ENCODE assay signal across 8 cellular contexts in the genomic region with DNA sequence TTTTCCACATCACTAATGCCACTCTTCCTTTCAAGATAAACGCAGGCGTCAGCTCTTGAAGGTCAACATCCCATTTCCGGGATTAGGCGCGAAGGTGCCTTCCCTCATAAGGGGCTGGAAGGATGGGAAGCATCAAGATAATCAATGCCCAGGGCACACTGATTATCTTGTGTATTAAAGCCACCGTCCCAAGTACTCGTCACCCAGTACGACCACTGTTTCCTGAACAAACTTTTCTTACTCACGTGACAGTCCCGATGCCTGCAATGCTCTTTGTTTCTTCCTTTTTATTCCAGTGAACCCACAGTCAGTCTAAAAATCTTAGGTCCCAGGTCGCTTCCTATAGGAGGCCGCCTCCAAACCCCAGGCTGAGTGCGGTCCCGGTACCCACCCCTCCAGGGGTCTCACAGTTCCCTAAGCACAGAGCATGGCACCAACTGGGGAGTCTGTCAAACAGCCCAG. TPM values are rescaled to one million over a fixed set of nuclear protein-coding genes. Genes with fewer than 3 reads are reported as not detected.
DNase-seq lines count a peak whose midpoint lies in the region; ATAC-seq, FAIRE-seq and TF ChIP-seq lines count a peak whose summit lies in the region.

No MANE protein-coding gene starts in this region.

- H3K4me1 ChIP-seq in PC-9 (replicated peaks; ENCODE audit: insufficient read depth): peaks cover 27% of the 10 kb centered on the region
- peaks cover 8% of the 10 kb centered on the region for H3K4me1 ChIP-seq in ectodermal cell (ENCODE audit: control insufficient read depth, insufficient read depth, low read length)
- H3K4me1 ChIP-seq in mucosa of descending colon (ENCODE audit: low read depth): peaks cover 25% of the 10 kb centered on the region

- TSS peak; percentile 50 for BruUV-seq in PC-9 (replicated peaks; lab: Mats Ljungman, UMichigan)

- peaks cover 29% of the 10 kb centered on the region; the same call in 1 of the 2 replicates for H3F3A ChIP-seq in PC-9 (ENCODE audit: insufficient read depth, low read depth)

- no peak; the same call in 1 of the 2 replicates for TF ChIP-seq POLR2A in GM12891 (IDR thresholded peaks at IDR 0.05; ENCODE audit: low read depth, low read length)

- H3K4me3 ChIP-seq in AG04449 (ENCODE audit: low read depth, low read length) (peak overlapping the region; percentile 82), PC-9 (peak overlapping the region; percentile 89), ectodermal cell (ENCODE audit: insufficient read depth, low read depth, low read length) (peak overlapping the region; percentile 81), mucosa of descending colon (peak overlapping the region; percentile 81)

- intact Hi-C loops in PC-9 (cut with micrococcal nuclease; ENCODE audit: unreplicated experiment) (loop anchor here (5.0 kb wide), 3 partner anchors 663 to 1763 kb away; partner anchors contain the start of genes CDV3 and NPHP3), mucosa of descending colon (cut with DNase I, micrococcal nuclease) (no loop called here)

- 8 to 13% methylated on average over 14 of the region's 14 CpGs for WGBS in ectodermal cell, 2 experiments

- no peaks in the 10 kb centered on the region for H4K20me1 ChIP-seq in PC-9 (ENCODE audit: insufficient read depth)

- DNase-seq in AG04449 (ENCODE audit: low read depth, low spot score): no peak
- DNase-seq in GM12891 (ENCODE audit: insufficient read length, low spot score): no peak
- no peak for DNase-seq in PC-9
- DNase-seq in mucosa of descending colon: peak in 2 of 3 donors; percentile 42 to 56
- DNase-seq in hepatic stellate cell (ENCODE audit: low spot score): no peak

- peak overlapping the region; percentile 90 for H2AFZ ChIP-seq in PC-9

- H3K9me2 ChIP-seq in PC-9 (ENCODE audit: insufficient read depth): no peaks in the 10 kb centered on the region

- ATAC-seq in HG02970 (IDR thresholded peaks at IDR 0.05; ENCODE audit: low FRiP score, unreplicated experiment) (peak; percentile 7), mucosa of descending colon (peak; percentile 1), GM21447 (IDR thresholded peaks at IDR 0.05; ENCODE audit: unreplicated experiment) (no peak)

- no peak for TF ChIP-seq CTCF in AG04449 (IDR thresholded peaks at IDR 0.05; ENCODE audit: insufficient read depth, low read length, missing control alignments)
- no peak for TF ChIP-seq CTCF in PC-9 (conservative IDR thresholded peaks at IDR 0.05)
- no peak for TF ChIP-seq CTCF in mucosa of descending colon (IDR thresholded peaks at IDR 0.05)

- CTCF ChIA-PET in AG04449 (lab: Yijun Ruan, JAX) (interaction anchor here (1.0 to 18.1 kb wide), 8 partner anchors 10 to 276 kb away, joined by 3 to 690 read pairs (median 21); no protein-coding TSS in a partner anchor), PC-9 (lab: Charles Lee) (interaction anchor here (0.6 to 0.7 kb wide), 2 partner anchors 180 to 213 kb away, joined by 3 to 4 read pairs; no protein-coding TSS in a partner anchor)

- H3K27me3 ChIP-seq in PC-9 (ENCODE audit: insufficient read depth, low read depth) (no peaks in the 10 kb centered on the region), ectodermal cell (ENCODE audit: control insufficient read depth, insufficient read depth, low read length, poor library complexity, severe bottlenecking) (no peaks in the 10 kb centered on the region)

- H3K79me2 ChIP-seq in PC-9 (ENCODE audit: low read depth): peaks cover 64% of the 10 kb centered on the region

- H3K4me2 ChIP-seq in PC-9: peak overlapping the region; percentile 78

- H3K36me3 ChIP-seq in PC-9 (ENCODE audit: low read depth): peaks cover 27% of the 10 kb centered on the region
- H3K36me3 ChIP-seq in ectodermal cell (ENCODE audit: control insufficient read depth, insufficient read depth, low read length): peaks cover 23% of the 10 kb centered on the region
- H3K36me3 ChIP-seq in mucosa of descending colon (ENCODE audit: low read depth): peaks cover 4% of the 10 kb centered on the region

- H3K9me3 ChIP-seq in PC-9 (ENCODE audit: insufficient read depth, low read depth) (no peaks in the 10 kb centered on the region), ectodermal cell (ENCODE audit: control insufficient read depth, low read length) (no peaks in the 10 kb centered on the region), mucosa of descending colon (no peaks in the 10 kb centered on the region)

- peak overlapping the region; percentile 73 for H3K27ac ChIP-seq in PC-9
- peak overlapping the region; percentile 41 for H3K27ac ChIP-seq in ectodermal cell (ENCODE audit: insufficient read depth, low read depth, low read length, poor library complexity, severe bottlenecking)

- peak; percentile 28 for FAIRE-seq in GM12891 (lab: Jason Lieb, UNC)

- POLR2A ChIA-PET in AG04449 (lab: Yijun Ruan, JAX): interaction anchor here (0.6 to 2.4 kb wide), 12 partner anchors 21 to 235 kb away, joined by 3 to 24 read pairs (median 3); partner anchors contain the start of genes AMOTL2 and RYK
- POLR2A ChIA-PET in PC-9 (lab: Charles Lee; ENCODE audit: unreplicated experiment): interaction anchor here (0.6 to 1.6 kb wide), 5 partner anchors 25 to 439 kb away, joined by 3 to 7 read pairs (median 4); partner anchors contain the start of gene AMOTL2

TF ChIP-seq in GM12891, 5 proteins besides CTCF, POLR2A, EP300 and RAD21:
- TF ChIP-seq POLR2AphosphoS5 (IDR thresholded peaks at IDR 0.05; ENCODE audit: low read depth, low read length) (no peak), TAF1 (IDR thresholded peaks at IDR 0.05; ENCODE audit: low read depth, low read length) (no peak; the same call in 1 of the 2 replicates), PAX5 (IDR thresholded peaks at IDR 0.05; ENCODE audit: insufficient read depth, low read length, severe bottlenecking) (no peak), POU2F2 (IDR thresholded peaks at IDR 0.05; ENCODE audit: low read depth, low read length) (no peak), SPI1 (IDR thresholded peaks at IDR 0.05; ENCODE audit: low read depth, low read length) (no peak)

RNA-seq across cellular contexts. Expression of gene ANAPC13, which starts 0.7 kb away (rescaled TPM):
- polyA plus RNA-seq in GM12891 (2012; ENCODE audit: low read depth, missing spikeins): 38.3 TPM
- 52.7 and 61.8 TPM in 2 replicates for total RNA-seq in PC-9 (2021)
- polyA plus RNA-seq in ectodermal cell (2013, experiment 1 of 4): 75.8 TPM
- polyA plus RNA-seq in ectodermal cell (2013, experiment 2 of 4): 83.0 TPM
- 61.0 TPM for polyA plus RNA-seq in ectodermal cell (2013, experiment 3 of 4)
- polyA plus RNA-seq in ectodermal cell (2013, experiment 4 of 4): 70.8 TPM
- 10 to 100 TPM; 28.9 to 44.6 (median 36.4) TPM for total RNA-seq in mucosa of descending colon

RNA-seq across cellular contexts. Expression of gene CEP63, which starts 0.8 kb away (rescaled TPM):
- 18.4 TPM for polyA plus RNA-seq in GM12891 (2012; ENCODE audit: low read depth, missing spikeins)
- total RNA-seq in PC-9 (2021) (28.5 and 31.5 TPM in 2 replicates), mucosa of descending colon (10 to 100 TPM; 19.8 to 34.2 (median 19.8) TPM)
- polyA plus RNA-seq in ectodermal cell (2013, experiment 1 of 4): 34.5 TPM
- 27.1 TPM for polyA plus RNA-seq in ectodermal cell (2013, experiment 2 of 4)
- polyA plus RNA-seq in ectodermal cell (2013, experiment 3 of 4): 25.0 TPM
- polyA plus RNA-seq in ectodermal cell (2013, experiment 4 of 4): 25.4 TPM

Comparison
In these comparisons a context has a peak if more than half of its experiments do, and no peak if none do; other contexts are left out.
1. DNase-seq: peak in mucosa of descending colon (2 of 3); none in AG04449 (single experiment), GM12891 (single experiment), PC-9 (0 of 2) and hepatic stellate cell (single experiment).
2. Peak in every context shown above with its lines, with median percentiles within 50 percentile points of each other: H3K4me3 ChIP-seq.